In the genomic region with DNA sequence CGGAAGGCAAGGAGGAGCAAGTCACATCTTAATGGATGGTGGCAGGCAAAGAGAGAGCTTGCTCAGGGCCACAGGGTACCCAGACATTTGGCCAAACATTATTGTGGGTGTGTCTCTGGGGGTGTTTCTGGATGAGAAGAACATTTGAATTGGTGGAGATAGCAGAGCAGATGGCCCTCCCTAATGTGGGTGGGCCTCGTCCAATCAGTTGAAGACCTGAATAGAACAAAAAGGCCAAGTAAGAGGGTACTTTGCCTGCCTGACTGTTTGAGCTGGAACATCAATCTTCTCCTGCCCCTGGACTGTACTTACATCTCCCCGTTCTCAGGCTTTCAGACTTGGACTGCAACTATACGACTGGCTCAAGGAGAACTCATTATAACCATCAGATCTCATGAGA, we compare ENCODE assay signal across 12 cellular contexts. TPM values are rescaled to one million over a fixed set of nuclear protein-coding genes. Genes with fewer than 3 reads are reported as not detected.
"Had no signal": no experiment of that assay in that cellular context is flagged by ENCODE, and none has a peak within 500 bp of the region (broad histone marks: within the 10 kb centered on the region; RNA-seq: fewer than 3 reads in every experiment).

No MANE protein-coding gene starts in this region.

- H3K4me3 Mint-ChIP-seq: GM23338, H9, HFFc6 had no signal

- DNase-seq: GM23248, GOT3, H7, H9, HCEC 1CT, HFFc6 had no signal

- ATAC-seq: GM23338, HCT116 had no signal

- H3K27ac Mint-ChIP-seq: GM23338, H9, HFFc6 had no signal

- H3K9me3 ChIP-seq: HAP-1 had no signal

- H3K36me3 ChIP-seq: HAP-1 had no signal

- H3K4me2 ChIP-seq: GM23338 had no signal

- H3K4me1 ChIP-seq: HAP-1 had no signal

- H3K9ac ChIP-seq: GM23248 had no signal

- H3K4me1 Mint-ChIP-seq: GM23338, H9 had no signal

- H2AFZ ChIP-seq: GM23248, GM23338 had no signal

- H3K4me3 ChIP-seq: GM23248, GM23338, HAP-1 had no signal

- FAIRE-seq: H1, H54 had no signal

- H3K27ac ChIP-seq: GM23248 had no signal

RNA-seq across cellular contexts. Expression of a gene that starts 55.8 kb away (rescaled TPM):
- total RNA-seq: GM23248, GM23338, H1, H4, H9, HFFc6 had no signal
- polyA plus RNA-seq: GM23248, GM23338, H1 had no signal
